ENCODE assay signal across 1 cellular context in genomic region chr9:6566409-6567139, GRCh38.
TF ChIP-seq lines count a peak whose summit lies in the region.

No MANE protein-coding gene starts in this region.

TF ChIP-seq in GM23338, 12 proteins besides CTCF, POLR2A, EP300 and RAD21 (continued from another document):
- no peak for TF ChIP-seq ZNF462 (CRISPR knock-in tag; IDR thresholded peaks at IDR 0.05)
